8 cellular contexts compared by ENCODE assay signal in the genomic region with DNA sequence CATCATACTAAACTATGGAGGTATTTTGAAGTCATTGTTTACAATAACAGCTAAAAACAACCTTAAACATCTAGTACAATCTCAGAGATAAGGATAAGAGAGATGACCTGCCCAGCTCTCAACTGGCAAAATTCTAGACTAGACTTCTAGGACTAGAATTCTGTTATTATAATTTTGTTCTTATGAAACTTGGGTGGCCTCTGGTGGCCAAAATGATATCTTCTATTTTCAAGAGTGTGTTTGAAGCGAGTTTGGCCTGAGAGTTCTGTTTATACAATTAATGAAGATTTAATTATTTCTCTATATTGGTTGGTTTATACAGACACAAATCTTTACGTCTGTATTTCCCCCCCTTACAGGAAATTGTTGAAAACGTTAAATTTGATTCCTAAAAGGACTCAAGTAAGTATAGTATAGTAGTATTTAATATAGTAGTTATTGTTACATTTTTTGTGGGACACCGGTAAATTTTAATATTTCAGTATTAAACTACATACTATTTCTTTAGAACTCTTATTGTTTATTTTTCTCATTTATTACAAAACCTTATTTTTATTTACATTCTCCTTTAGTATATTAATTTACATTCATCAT. TPM values are rescaled to one million over a fixed set of nuclear protein-coding genes. Genes with fewer than 3 reads are reported as not detected.
A peak's percentile ranks its signal among the peaks of the same experiment; 100 is the strongest.
DNase-seq lines count a peak whose midpoint lies in the region; ATAC-seq, FAIRE-seq and TF ChIP-seq lines count a peak whose summit lies in the region.

No MANE protein-coding gene starts in this region.

- no peak overlapping the region for H3K27ac Mint-ChIP-seq in nephron

- H3K4me3 Mint-ChIP-seq in nephron: no peak overlapping the region

- intact Hi-C loops in Right ventricle myocardium inferior (cut with DNase I): loop anchor here (2.0 kb wide), 1 partner anchor 204 kb away; no protein-coding TSS in a partner anchor
- intact Hi-C loops in cardiac septum (cut with DNase I): loop anchor here (2.0 kb wide), 1 partner anchor 204 kb away; no protein-coding TSS in a partner anchor

- FAIRE-seq in GM12892 (lab: Jason Lieb, UNC): no peak

- in situ Hi-C loops in SK-MEL-5 (cut with HindIII; ENCODE audit: low pct_unique_long_range_greater_than_20kb, low sequenced_read_pairs): loop anchor here (10.0 kb wide), 1 partner anchor 208 kb away; no protein-coding TSS in a partner anchor

- no peak for TF ChIP-seq POLR2A in GM12892 (IDR thresholded peaks at IDR 0.05; ENCODE audit: low read depth, low read length)

- H3K4me1 Mint-ChIP-seq in nephron: peaks cover 13% of the 10 kb centered on the region

- TF ChIP-seq CTCF in epithelial cell of esophagus (IDR thresholded peaks at IDR 0.05; ENCODE audit: insufficient read depth, low read depth, low read length, missing control alignments) (peak; percentile 55), nephron (IDR thresholded peaks at IDR 0.05; ENCODE audit: unreplicated experiment in 3 of 3) (peak; percentile 64 to 73 (median 68))

- ATAC-seq in Right ventricle myocardium inferior: peak; percentile 44
- ATAC-seq in GM21825 (IDR thresholded peaks at IDR 0.05; ENCODE audit: unreplicated experiment): peak; percentile 77

- H3K9me3 Mint-ChIP-seq in nephron: no peaks in the 10 kb centered on the region

- no peak overlapping the region for H3K4me3 ChIP-seq in epithelial cell of esophagus (ENCODE audit: low read length)

- no peak for DNase-seq in Right ventricle myocardium inferior (ENCODE audit: missing footprints)
- DNase-seq in cardiac septum (ENCODE audit: low spot score): no peak
- peak; percentile 44 for DNase-seq in LoVo (ENCODE audit: low spot score)
- peak; percentile 70 for DNase-seq in SK-MEL-5 (ENCODE audit: low read depth, low spot score)
- DNase-seq in epithelial cell of esophagus (ENCODE audit: low read depth): peak; percentile 56
- DNase-seq in GM12892 (ENCODE audit: insufficient read length): no peak

- no peaks in the 10 kb centered on the region for H3K27me3 Mint-ChIP-seq in nephron (ENCODE audit: low read depth)

- H3K36me3 Mint-ChIP-seq in nephron (ENCODE audit: low read depth): peaks cover 4% of the 10 kb centered on the region

RNA-seq across cellular contexts. Expression of a gene that starts 6.4 kb away (rescaled TPM):
- total RNA-seq in Right ventricle myocardium inferior: 27.3 TPM
- total RNA-seq in cardiac septum: 33.7 TPM
- 94.9 and 99.2 TPM in 2 replicates for total RNA-seq in SK-MEL-5 (2014; rRNA removed; shearing (Covaris generic))
- 70.2 and 80.1 TPM in 2 replicates for polyA plus RNA-seq in SK-MEL-5 (2015; cell fraction: cytosol; rRNA removed)
- 134 and 198 TPM in 2 replicates for polyA plus RNA-seq in SK-MEL-5 (2015; cell fraction: nucleus; rRNA removed)
- polyA plus RNA-seq in GM12892 (2012; ENCODE audit: missing spikeins): 62.3 TPM

RNA-seq across cellular contexts. Expression of a gene that starts 6.5 kb away (rescaled TPM):
- total RNA-seq in Right ventricle myocardium inferior (54.0 TPM), cardiac septum (57.1 TPM)
- total RNA-seq in SK-MEL-5 (2014; rRNA removed; shearing (Covaris generic)): 59.3 and 64.1 TPM in 2 replicates
- 33.0 and 40.6 TPM in 2 replicates for polyA plus RNA-seq in SK-MEL-5 (2015; cell fraction: cytosol; rRNA removed)
- polyA plus RNA-seq in SK-MEL-5 (2015; cell fraction: nucleus; rRNA removed): 12.7 and 18.2 TPM in 2 replicates
- polyA plus RNA-seq in GM12892 (2012; ENCODE audit: missing spikeins): 79.0 TPM

Comparison
In these comparisons a context has a peak if more than half of its experiments do, and no peak if none do; other contexts are left out.
1. DNase-seq: peak in LoVo (single experiment), SK-MEL-5 (single experiment) and epithelial cell of esophagus (single experiment); none in Right ventricle myocardium inferior (single experiment), cardiac septum (single experiment) and GM12892 (single experiment).